In genomic region chr1:198648584-198648983, GRCh38 we compare ENCODE assay signal across 20 cellular contexts. TPM values are rescaled to one million over a fixed set of nuclear protein-coding genes. Genes with fewer than 3 reads are reported as not detected.
A peak's percentile ranks its signal among the peaks of the same experiment; 100 is the strongest.
DNase-seq lines count a peak whose midpoint lies in the region; ATAC-seq and TF ChIP-seq lines count a peak whose summit lies in the region.
"Had no signal": no experiment of that assay in that cellular context is flagged by ENCODE, and none has a peak within 500 bp of the region (broad histone marks: within the 10 kb centered on the region; RNA-seq: fewer than 3 reads in every experiment).

No MANE protein-coding gene starts in this region.

- DNase-seq in activated CD8-positive, alpha-beta memory T cell treated with anti-CD3 and anti-CD28 coated beads, Interleukin-2, amount 10 ng/mL, durations not matched to agents 7 days and 5 days = no peak
- no peak for DNase-seq in activated CD8-positive, alpha-beta memory T cell treated with anti-CD3 and anti-CD28 coated beads, Interleukin-2, amount 50 U/mL, for 48 hours
- no peak for DNase-seq in activated naive CD8-positive, alpha-beta T cell treated with anti-CD3 and anti-CD28 coated beads, Interleukin-2, amount 50 U/mL, for 24 hours
- no peak for DNase-seq in stimulated activated naive B cell treated with anti-CD40 and anti-IgM and Interleukin-4, amounts not matched to agents 10 μg/mL and 1 μg/mL and 100 μg/mL, for 72 hours
- DNase-seq in GM13976 (ENCODE audit: low spot score) = no peak
- DNase-seq: ACHN; DND-41; hypothalamus; kidney glomerular epithelial cell; mesenchymal stem cell; NCI-H1417 treated with DMSO at 0.1 percent for 48 hours; NK-92 treated with Interleukin-12 subunit alpha and Interleukin-12 subunit beta, amount 100 ng/mL, for 24 hours; stimulated activated CD4-positive, alpha-beta T cell treated with anti-CD3 and anti-CD28 coated beads, Interleukin-15, amount 100 ng/mL, for 24 hours had no signal

- no peak for ATAC-seq in activated CD8-positive, alpha-beta memory T cell treated with anti-CD3 and anti-CD28 coated beads, Interleukin-2, amount 10 ng/mL, durations not matched to agents 7 days and 5 days
- ATAC-seq in activated naive CD8-positive, alpha-beta T cell treated with anti-CD3 and anti-CD28 coated beads, Interleukin-2, amount 50 U/mL, for 24 hours = peak; percentile 41
- ATAC-seq in stimulated activated naive B cell treated with anti-CD40 and anti-IgM and Interleukin-4, amounts not matched to agents 10 μg/mL and 1 μg/mL and 100 μg/mL, for 72 hours (replicated peaks) = no peak
- ATAC-seq in HG02981 (IDR thresholded peaks at IDR 0.05; ENCODE audit: unreplicated experiment) = no peak
- no peak for ATAC-seq in GM21390 (IDR thresholded peaks at IDR 0.05; ENCODE audit: unreplicated experiment)
- ATAC-seq: WTC11 had no signal

- CTCF ChIA-PET in activated CD8-positive, alpha-beta memory T cell treated with anti-CD3 and anti-CD28 coated beads, Interleukin-2, amount 10 ng/mL, durations not matched to agents 7 days and 5 days (lab: Charles Lee) = interaction anchor here (0.9 kb wide), 1 partner anchor 31 kb away, joined by 3 read pairs; no protein-coding TSS in a partner anchor

- peaks cover 74% of the 10 kb centered on the region for H3K36me3 Mint-ChIP-seq in activated CD8-positive, alpha-beta memory T cell treated with anti-CD3 and anti-CD28 coated beads, Interleukin-2, amount 10 ng/mL, durations not matched to agents 7 days and 5 days
- peaks cover 67% of the 10 kb centered on the region for H3K36me3 Mint-ChIP-seq in activated naive CD8-positive, alpha-beta T cell treated with anti-CD3 and anti-CD28 coated beads, Interleukin-2, amount 50 U/mL, for 24 hours (ENCODE audit: low read depth)
- peaks cover 34 to 50% of the 10 kb centered on the region in 2 donors for H3K36me3 Mint-ChIP-seq in stimulated activated naive B cell treated with anti-CD40 and anti-IgM and Interleukin-4, amounts not matched to agents 10 μg/mL and 1 μg/mL and 100 μg/mL, for 72 hours
- H3K36me3 Mint-ChIP-seq: WTC11 had no signal

- peaks cover 72% of the 10 kb centered on the region for H3K4me1 Mint-ChIP-seq in activated CD8-positive, alpha-beta memory T cell treated with anti-CD3 and anti-CD28 coated beads, Interleukin-2, amount 10 ng/mL, durations not matched to agents 7 days and 5 days
- H3K4me1 Mint-ChIP-seq in activated naive CD8-positive, alpha-beta T cell treated with anti-CD3 and anti-CD28 coated beads, Interleukin-2, amount 50 U/mL, for 24 hours = peaks cover 88% of the 10 kb centered on the region
- peaks cover 29 to 62% of the 10 kb centered on the region in 2 donors for H3K4me1 Mint-ChIP-seq in stimulated activated naive B cell treated with anti-CD40 and anti-IgM and Interleukin-4, amounts not matched to agents 10 μg/mL and 1 μg/mL and 100 μg/mL, for 72 hours
- H3K4me1 Mint-ChIP-seq: neural crest cell had no signal

- H3K79me2 ChIP-seq in Loucy (ENCODE audit: insufficient read depth, low read length) = peaks cover 100% of the 10 kb centered on the region

- peaks cover 12% of the 10 kb centered on the region; the same call in 1 of the 2 replicates for H3F3A ChIP-seq in Loucy (ENCODE audit: low read depth)

- H3K9me3 ChIP-seq in Loucy (ENCODE audit: insufficient read depth, low read depth, low read length) = no peaks in the 10 kb centered on the region
- H3K9me3 ChIP-seq: ascending aorta had no signal

- no peaks in the 10 kb centered on the region for H3K9me3 Mint-ChIP-seq in activated CD8-positive, alpha-beta memory T cell treated with anti-CD3 and anti-CD28 coated beads, Interleukin-2, amount 10 ng/mL, durations not matched to agents 7 days and 5 days (ENCODE audit: low read depth)
- no peaks in the 10 kb centered on the region for H3K9me3 Mint-ChIP-seq in activated naive CD8-positive, alpha-beta T cell treated with anti-CD3 and anti-CD28 coated beads, Interleukin-2, amount 50 U/mL, for 24 hours
- peaks cover 9 to 13% of the 10 kb centered on the region in 2 donors for H3K9me3 Mint-ChIP-seq in stimulated activated naive B cell treated with anti-CD40 and anti-IgM and Interleukin-4, amounts not matched to agents 10 μg/mL and 1 μg/mL and 100 μg/mL, for 72 hours
- H3K9me3 Mint-ChIP-seq: WTC11 had no signal

- H3K27me3 Mint-ChIP-seq in activated CD8-positive, alpha-beta memory T cell treated with anti-CD3 and anti-CD28 coated beads, Interleukin-2, amount 10 ng/mL, durations not matched to agents 7 days and 5 days = no peaks in the 10 kb centered on the region
- no peaks in the 10 kb centered on the region for H3K27me3 Mint-ChIP-seq in activated naive CD8-positive, alpha-beta T cell treated with anti-CD3 and anti-CD28 coated beads, Interleukin-2, amount 50 U/mL, for 24 hours
- no peaks in the 10 kb centered on the region for H3K27me3 Mint-ChIP-seq in stimulated activated naive B cell treated with anti-CD40 and anti-IgM and Interleukin-4, amounts not matched to agents 10 μg/mL and 1 μg/mL and 100 μg/mL, for 72 hours

- H4K20me1 ChIP-seq in Loucy (ENCODE audit: insufficient read depth, low read length, poor library complexity, severe bottlenecking) = peaks cover 17% of the 10 kb centered on the region

- peak overlapping the region; percentile 81 for H3K27ac Mint-ChIP-seq in activated CD8-positive, alpha-beta memory T cell treated with anti-CD3 and anti-CD28 coated beads, Interleukin-2, amount 10 ng/mL, durations not matched to agents 7 days and 5 days
- peak overlapping the region; percentile 95 for H3K27ac Mint-ChIP-seq in activated naive CD8-positive, alpha-beta T cell treated with anti-CD3 and anti-CD28 coated beads, Interleukin-2, amount 50 U/mL, for 24 hours
- peak overlapping the region; percentile 74 for H3K27ac Mint-ChIP-seq in stimulated activated naive B cell treated with anti-CD40 and anti-IgM and Interleukin-4, amounts not matched to agents 10 μg/mL and 1 μg/mL and 100 μg/mL, for 72 hours
- H3K27ac Mint-ChIP-seq: WTC11 had no signal

- no peak overlapping the region for H2AFZ ChIP-seq in Loucy (ENCODE audit: low read length)

- peak overlapping the region; percentile 65 for H3K4me3 Mint-ChIP-seq in activated CD8-positive, alpha-beta memory T cell treated with anti-CD3 and anti-CD28 coated beads, Interleukin-2, amount 10 ng/mL, durations not matched to agents 7 days and 5 days
- H3K4me3 Mint-ChIP-seq in activated naive CD8-positive, alpha-beta T cell treated with anti-CD3 and anti-CD28 coated beads, Interleukin-2, amount 50 U/mL, for 24 hours = peak overlapping the region; percentile 72
- H3K4me3 Mint-ChIP-seq in stimulated activated naive B cell treated with anti-CD40 and anti-IgM and Interleukin-4, amounts not matched to agents 10 μg/mL and 1 μg/mL and 100 μg/mL, for 72 hours = no peak overlapping the region
- H3K4me3 Mint-ChIP-seq: neural crest cell, WTC11 had no signal

- H3K4me2 ChIP-seq in Loucy (ENCODE audit: low read depth, low read length, poor library complexity, severe bottlenecking) = peak overlapping the region; percentile 95

- peak overlapping the region; percentile 85 for H3K4me3 ChIP-seq in Loucy (ENCODE audit: low read length, poor library complexity, severe bottlenecking)
- H3K4me3 ChIP-seq: ascending aorta had no signal

- no peak for TF ChIP-seq CTCF in Loucy (conservative IDR thresholded peaks at IDR 0.05; ENCODE audit: low read length)
- no peak for TF ChIP-seq CTCF in GM13976 (IDR thresholded peaks at IDR 0.05; ENCODE audit: borderline replicate concordance, control extremely low read depth, extremely low read depth, insufficient read depth, missing control alignments)

- H3K27me3 ChIP-seq in Loucy (ENCODE audit: insufficient read depth, low read length, poor library complexity, severe bottlenecking) = no peaks in the 10 kb centered on the region
- H3K27me3 ChIP-seq: ascending aorta had no signal

- H3K9me2 ChIP-seq in Loucy (replicated peaks; ENCODE audit: low read depth, low read length) = no peaks in the 10 kb centered on the region

- peaks cover 63% of the 10 kb centered on the region for H3K36me3 ChIP-seq in Loucy (ENCODE audit: insufficient read depth, low read length)
- H3K36me3 ChIP-seq: ascending aorta had no signal

- H3K9ac ChIP-seq in Loucy (ENCODE audit: low read depth, low read length, poor library complexity, severe bottlenecking) = peak overlapping the region; percentile 97

- in situ Hi-C loops in GM13976 (cut with MboI; ENCODE audit: low sequenced_read_pairs, unreplicated experiment) = loop anchor here (25.0 kb wide), 1 partner anchor 486 kb away; the partner anchor contains the start of gene NEK7

- H3K4me1 ChIP-seq in Loucy (ENCODE audit: insufficient read depth, low read length, poor library complexity, severe bottlenecking) = peaks cover 70% of the 10 kb centered on the region
- H3K4me1 ChIP-seq: ascending aorta had no signal

RNA-seq across cellular contexts. Expression of gene PTPRC, which starts 9.7 kb away (rescaled TPM):
- total RNA-seq in activated CD8-positive, alpha-beta memory T cell treated with anti-CD3 and anti-CD28 coated beads, Interleukin-2, amount 10 ng/mL, durations not matched to agents 7 days and 5 days = 100 to 1,000 TPM; 556 to 674 TPM
- total RNA-seq: HT-29, neural crest cell had no signal

Comparison
In these comparisons a context has a peak if more than half of its experiments do, and no peak if none do; other contexts are left out.
1. H3K4me3 Mint-ChIP-seq: peak in activated CD8-positive, alpha-beta memory T cell treated with anti-CD3 and anti-CD28 coated beads, Interleukin-2, amount 10 ng/mL, durations not matched to agents 7 days and 5 days (single experiment) and activated naive CD8-positive, alpha-beta T cell treated with anti-CD3 and anti-CD28 coated beads, Interleukin-2, amount 50 U/mL, for 24 hours (single experiment); none in stimulated activated naive B cell treated with anti-CD40 and anti-IgM and Interleukin-4, amounts not matched to agents 10 μg/mL and 1 μg/mL and 100 μg/mL, for 72 hours (0 of 2).
2. Peak in every context shown above with its lines, with median percentiles within 50 percentile points of each other: H3K27ac Mint-ChIP-seq.